11 cellular contexts compared by ENCODE assay signal in genomic region chr14:72643317-72643801, GRCh38.
DNase-seq lines count a peak whose midpoint lies in the region; ATAC-seq and TF ChIP-seq lines count a peak whose summit lies in the region.
"Had no signal": no experiment of that assay in that cellular context is flagged by ENCODE, and none has a peak within 500 bp of the region (broad histone marks: within the 10 kb centered on the region; RNA-seq: fewer than 3 reads in every experiment).

No MANE protein-coding gene starts in this region.

- H3K9me3 Mint-ChIP-seq in chondrocyte (ENCODE audit: low read depth) = peaks cover 5% of the 10 kb centered on the region
- H3K9me3 Mint-ChIP-seq in CD8-positive, alpha-beta T cell = peaks cover 6% of the 10 kb centered on the region

- POLR2A ChIA-PET in CD8-positive, alpha-beta T cell (lab: Charles Lee) = no interaction called here

- H3K4me1 Mint-ChIP-seq in chondrocyte (ENCODE audit: low read depth) = peaks cover 20% of the 10 kb centered on the region
- H3K4me1 Mint-ChIP-seq in CD8-positive, alpha-beta T cell (ENCODE audit: low read depth) = no peaks in the 10 kb centered on the region
- H3K4me1 Mint-ChIP-seq: T-cell had no signal

- H3K27ac Mint-ChIP-seq in chondrocyte (ENCODE audit: unreplicated experiment) = peak overlapping the region; percentile 93
- H3K27ac Mint-ChIP-seq in CD8-positive, alpha-beta T cell = no peak overlapping the region
- H3K27ac Mint-ChIP-seq: activated naive CD8-positive, alpha-beta T cell; T-cell had no signal

- H3K9me3 ChIP-seq in mesodermal cell (ENCODE audit: control insufficient read depth, low read length) = peaks cover 22% of the 10 kb centered on the region
- H3K9me3 ChIP-seq in CD8-positive, alpha-beta T cell (ENCODE audit: low read length) = peaks cover 3% of the 10 kb centered on the region

- no peak for TF ChIP-seq CTCF in AG09309 (IDR thresholded peaks at IDR 0.05; ENCODE audit: control insufficient read depth, insufficient read depth, low read depth, low read length, missing control alignments)
- peak; percentile 44 for TF ChIP-seq CTCF in chondrocyte (IDR thresholded peaks at IDR 0.05)
- no peak for TF ChIP-seq CTCF in CD8-positive, alpha-beta T cell (IDR thresholded peaks at IDR 0.05)

- CTCF ChIA-PET in CD8-positive, alpha-beta T cell (lab: Charles Lee) = no interaction called here

- intact Hi-C loops in CD8-positive, alpha-beta T cell (cut with DNase I, micrococcal nuclease) = no loop called here

- no peaks in the 10 kb centered on the region for H3K36me3 Mint-ChIP-seq in chondrocyte (ENCODE audit: low read depth)
- no peaks in the 10 kb centered on the region for H3K36me3 Mint-ChIP-seq in CD8-positive, alpha-beta T cell
- H3K36me3 Mint-ChIP-seq: activated naive CD8-positive, alpha-beta T cell had no signal

- peak overlapping the region; percentile 72 for H3K27ac ChIP-seq in mesodermal cell (ENCODE audit: low read depth, low read length, severe bottlenecking)
- H3K27ac ChIP-seq in CD8-positive, alpha-beta T cell (ENCODE audit: low read depth, low read length) = no peak overlapping the region

- peaks cover 34% of the 10 kb centered on the region for H3K4me1 ChIP-seq in mesodermal cell (ENCODE audit: control insufficient read depth, insufficient read depth, low read length, poor library complexity, severe bottlenecking)
- H3K4me1 ChIP-seq in CD8-positive, alpha-beta T cell (ENCODE audit: insufficient read depth, low read length) = no peaks in the 10 kb centered on the region

- DNase-seq in AG09309 (ENCODE audit: low read depth) = peak; percentile 87
- peak; percentile 96 for DNase-seq in NCI-H226
- DNase-seq in chondrocyte (ENCODE audit: low spot score) = no peak
- no peak for DNase-seq in CD8-positive, alpha-beta T cell
- no peak for DNase-seq in NCI-H146 treated with DMSO at 0.1 percent for 48 hours (lab: John Stamatoyannopoulos, UW; ENCODE audit: unreplicated experiment)
- DNase-seq in NOMO-1 treated with DMSO at 0.1 percent for 48 hours (lab: John Stamatoyannopoulos, UW; ENCODE audit: unreplicated experiment) = no peak
- DNase-seq: Karpas-422, T-cell had no signal

- no peaks in the 10 kb centered on the region for H3K27me3 ChIP-seq in CD8-positive, alpha-beta T cell (ENCODE audit: insufficient read depth, low read length)

- no peak overlapping the region for H3K4me3 Mint-ChIP-seq in chondrocyte (ENCODE audit: unreplicated experiment)
- H3K4me3 Mint-ChIP-seq in CD8-positive, alpha-beta T cell = no peak overlapping the region
- H3K4me3 Mint-ChIP-seq: activated naive CD8-positive, alpha-beta T cell; T-cell had no signal

- WGBS in mesodermal cell (ENCODE audit: insufficient coverage in 2 of 2), 2 experiments = 77 to 88% methylated on average over 2 to 5 of the region's 5 CpGs

- ATAC-seq in HG03565 (IDR thresholded peaks at IDR 0.05; ENCODE audit: unreplicated experiment) = no peak
- ATAC-seq in CD8-positive, alpha-beta T cell = no peak
- ATAC-seq: T-cell had no signal

- H3K27me3 Mint-ChIP-seq in chondrocyte (ENCODE audit: low read depth) = no peaks in the 10 kb centered on the region
- peaks cover 7% of the 10 kb centered on the region for H3K27me3 Mint-ChIP-seq in CD8-positive, alpha-beta T cell (ENCODE audit: low read depth)
- H3K27me3 Mint-ChIP-seq: activated naive CD8-positive, alpha-beta T cell had no signal

- H3K36me3 ChIP-seq in mesodermal cell (ENCODE audit: control insufficient read depth, insufficient read depth, low read length) = no peaks in the 10 kb centered on the region
- H3K36me3 ChIP-seq in CD8-positive, alpha-beta T cell (ENCODE audit: insufficient read depth, low read length) = no peaks in the 10 kb centered on the region

- H3K4me3 ChIP-seq in AG09309 (ENCODE audit: control insufficient read depth, low read depth, low read length) (no peak overlapping the region), mesodermal cell (ENCODE audit: extremely low read depth, insufficient read depth, low read length, poor library complexity, severe bottlenecking) (no peak overlapping the region)
- H3K4me3 ChIP-seq in CD8-positive, alpha-beta T cell (ENCODE audit: low read depth, low read length) = no peak overlapping the region

Comparison
In these comparisons a context has a peak if more than half of its experiments do, and no peak if none do; other contexts are left out.
1. DNase-seq: peak in AG09309 (single experiment) and NCI-H226 (single experiment); none in chondrocyte (single experiment), CD8-positive, alpha-beta T cell (0 of 7), NCI-H146 treated with DMSO at 0.1 percent for 48 hours (single experiment) and NOMO-1 treated with DMSO at 0.1 percent for 48 hours (single experiment).